8 cellular contexts compared by ENCODE assay signal in the genomic region with DNA sequence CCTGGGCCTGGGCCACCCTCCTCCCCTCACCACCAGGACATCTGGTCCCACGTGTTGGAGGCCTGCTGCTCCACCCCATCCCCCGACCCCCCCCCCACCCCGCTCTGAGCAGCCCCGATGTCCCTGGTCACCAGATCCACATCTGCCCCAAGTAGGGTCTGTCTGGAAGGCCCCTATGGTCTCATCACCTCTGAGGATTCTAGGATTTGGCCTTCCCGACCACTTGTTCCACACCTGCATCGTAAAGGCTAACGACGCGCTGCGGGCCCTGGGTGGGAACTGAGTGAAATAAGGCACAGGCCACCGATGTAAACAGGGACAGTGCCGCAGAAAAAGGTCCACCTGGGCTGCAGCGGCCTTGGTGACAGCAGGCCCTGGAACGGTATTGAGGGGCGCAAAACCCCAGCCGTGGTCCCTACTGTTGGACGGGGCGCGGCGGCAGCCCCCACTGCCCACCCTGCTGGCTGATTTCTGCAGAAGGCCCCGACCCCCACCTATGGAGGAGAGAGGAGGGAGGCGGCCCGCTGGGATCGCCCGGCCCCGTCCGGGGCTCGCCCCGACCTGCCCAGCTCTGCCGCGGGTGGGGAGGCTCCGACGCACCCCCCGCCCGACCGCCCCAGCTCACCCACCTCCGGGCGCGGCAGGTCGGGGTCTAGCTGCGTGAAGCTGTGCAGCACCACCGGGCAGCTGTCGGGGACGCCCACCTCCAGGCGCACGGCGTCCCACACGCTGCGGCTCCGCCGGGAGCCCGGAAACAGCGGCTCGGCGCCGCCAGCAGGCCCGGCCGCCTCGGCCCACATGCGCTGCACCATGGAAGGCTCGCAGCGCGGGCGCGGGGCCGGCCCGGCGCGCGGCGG. TPM values are rescaled to one million over a fixed set of nuclear protein-coding genes. Genes with fewer than 3 reads are reported as not detected.
DNase-seq lines count a peak whose midpoint lies in the region; ATAC-seq and TF ChIP-seq lines count a peak whose summit lies in the region.

No MANE protein-coding gene starts in this region.

- H3K4me1 Mint-ChIP-seq in T-cell, result peaks cover 47 to 89% (median 64%) of the 10 kb centered on the region in 3 donors

- peaks cover 26% of the 10 kb centered on the region for H3K4me1 ChIP-seq in rectal smooth muscle tissue (ENCODE audit: control insufficient read depth, insufficient read depth, low read length)

- peak overlapping the region; percentile 68 to 78 (median 75) for H3K4me3 Mint-ChIP-seq in T-cell

- TF ChIP-seq CTCF in GM06990 (IDR thresholded peaks at IDR 0.05; ENCODE audit: insufficient read depth, low read length, poor library complexity, severe bottlenecking) (no peak), foreskin fibroblast (IDR thresholded peaks at IDR 0.05; ENCODE audit: low read depth, low read length) (no peak)

- no peaks in the 10 kb centered on the region for H3K9me3 Mint-ChIP-seq in T-cell

- CTCF ChIA-PET in T-cell (lab: Charles Lee), result interaction anchor here (0.5 kb wide), 2 partner anchors 23 to 24 kb away, joined by 3 to 4 read pairs; no protein-coding TSS in a partner anchor

- H3K9ac ChIP-seq in rectal smooth muscle tissue (ENCODE audit: low read length), result peak overlapping the region; percentile 61

- H3K36me3 Mint-ChIP-seq in T-cell, result no peaks in the 10 kb centered on the region

- H3K27me3 ChIP-seq in GM06990 (replicated peaks; ENCODE audit: control insufficient read depth, insufficient read depth, low read length), result no peaks in the 10 kb centered on the region
- H3K27me3 ChIP-seq in rectal smooth muscle tissue (ENCODE audit: control insufficient read depth, insufficient read depth, low read length), result no peaks in the 10 kb centered on the region

- H3K27ac ChIP-seq in rectal smooth muscle tissue (ENCODE audit: low read depth, low read length), result peak overlapping the region; percentile 78

- peak overlapping the region in 1 of 2 donors; percentile 84 for H3K27ac Mint-ChIP-seq in T-cell

- H3K36me3 ChIP-seq in GM06990 (ENCODE audit: control insufficient read depth, insufficient read depth, low read length), result no peaks in the 10 kb centered on the region; the same call in 1 of the 2 replicates
- peaks cover 2% of the 10 kb centered on the region for H3K36me3 ChIP-seq in rectal smooth muscle tissue (ENCODE audit: control insufficient read depth, insufficient read depth, low read length)

- POLR2A ChIA-PET in T-cell (lab: Charles Lee), result interaction anchor here in 1 of 2 donors (2.0 kb wide), 1 partner anchor 13 kb away, joined by 4 read pairs; no protein-coding TSS in a partner anchor

- no peaks in the 10 kb centered on the region for H3K27me3 Mint-ChIP-seq in T-cell

- DNase-seq in GM06990 (ENCODE audit: extremely low read depth, insufficient read length) (no peak), T-cell (peak in 1 of 34 experiments; percentile 28), foreskin fibroblast (peak in 1 of 2 donors; percentile 30), middle frontal gyrus (ENCODE audit: extremely low spot score, low spot score) (no peak), KBM-7 (no peak), NCI-H2107 treated with DMSO at 0.1 percent for 48 hours (lab: John Stamatoyannopoulos, UW; ENCODE audit: unreplicated experiment) (no peak)

- peak overlapping the region; percentile 76 for H3K4me3 ChIP-seq in GM06990 (replicated peaks; ENCODE audit: low read depth, low read length)
- peak overlapping the region; percentile 67 to 74 for H3K4me3 ChIP-seq in foreskin fibroblast (ENCODE audit: low read depth in 1 of 2, low read length in 2 of 2)
- H3K4me3 ChIP-seq in rectal smooth muscle tissue (ENCODE audit: low read length), result peak overlapping the region; percentile 80

- in situ Hi-C loops in KBM-7 (cut with MboI; ENCODE audit: low pct_unique_long_range_greater_than_20kb, low sequenced_read_pairs), result no loop called here

- ATAC-seq in HG02870 (IDR thresholded peaks at IDR 0.05; ENCODE audit: unreplicated experiment) (peak; percentile 5), T-cell (replicated peaks in 1 of 4) (peak in 2 of 4 experiments; percentile 28 to 38)

RNA-seq across cellular contexts. Expression of gene RALGDS, which starts 0.5 kb away (rescaled TPM):
- total RNA-seq in T-cell, result 100 to 1,000 TPM in 4 of 5 donors, 10 to 100 TPM in 1; 81.0 to 161 (median 137) TPM

RNA-seq across cellular contexts. Expression of gene GBGT1, which starts 43.1 kb away (rescaled TPM):
- 10 to 100 TPM in 2 of 5 donors, 1 to 10 TPM in 3; 1.3 to 13.3 (median 7.9) TPM for total RNA-seq in T-cell

RNA-seq across cellular contexts. Expression of gene CEL, which starts 58.8 kb away (rescaled TPM):
- 1 to 10 TPM in 3 of 5 donors, under 1 TPM in 2; 0.28 to 9.0 (median 7.9) TPM for total RNA-seq in T-cell
